In the genomic region with DNA sequence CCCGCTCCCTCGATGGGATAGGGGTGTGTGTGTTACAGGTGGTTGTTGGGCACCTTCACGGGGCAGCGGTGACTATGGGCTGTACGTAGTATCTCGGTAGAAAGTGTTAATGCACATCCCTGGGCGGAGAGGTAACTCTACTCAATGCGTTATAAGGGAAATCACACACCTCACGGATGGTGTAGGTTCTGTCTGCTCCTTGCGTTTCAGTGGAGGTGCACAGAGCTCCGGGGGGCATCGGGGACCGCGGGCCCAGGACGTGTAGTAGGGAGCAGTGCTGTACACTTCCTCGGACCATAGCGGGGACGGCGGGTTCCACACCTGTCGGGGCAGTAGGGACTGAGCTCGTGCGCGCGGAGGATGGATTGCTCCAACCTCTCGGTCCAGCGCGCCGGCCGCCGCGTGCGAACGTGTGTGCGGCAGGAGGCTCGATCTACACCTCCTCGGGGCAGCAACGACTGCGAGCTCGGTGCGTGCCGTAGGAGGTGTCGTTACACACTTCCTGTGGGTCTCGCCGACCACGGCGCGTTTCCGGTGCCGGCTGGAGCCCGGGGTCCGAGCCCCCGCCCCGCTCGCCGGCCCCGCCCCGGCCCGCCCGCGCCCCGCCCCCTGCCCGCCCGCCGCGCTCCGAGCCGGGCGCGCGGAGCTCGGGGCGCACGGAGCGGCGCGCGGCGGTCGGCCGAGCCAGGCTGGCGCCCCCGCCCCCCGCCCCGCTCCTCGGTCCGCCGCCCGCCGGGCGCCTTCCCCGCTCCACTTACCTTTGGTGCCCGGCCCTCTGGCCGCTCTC, we compare ENCODE assay signal across 8 cellular contexts. TPM values are rescaled to one million over a fixed set of nuclear protein-coding genes. Genes with fewer than 3 reads are reported as not detected.
A peak's percentile ranks its signal among the peaks of the same experiment; 100 is the strongest.
DNase-seq lines count a peak whose midpoint lies in the region; ATAC-seq and TF ChIP-seq lines count a peak whose summit lies in the region.

A gene with protein sequence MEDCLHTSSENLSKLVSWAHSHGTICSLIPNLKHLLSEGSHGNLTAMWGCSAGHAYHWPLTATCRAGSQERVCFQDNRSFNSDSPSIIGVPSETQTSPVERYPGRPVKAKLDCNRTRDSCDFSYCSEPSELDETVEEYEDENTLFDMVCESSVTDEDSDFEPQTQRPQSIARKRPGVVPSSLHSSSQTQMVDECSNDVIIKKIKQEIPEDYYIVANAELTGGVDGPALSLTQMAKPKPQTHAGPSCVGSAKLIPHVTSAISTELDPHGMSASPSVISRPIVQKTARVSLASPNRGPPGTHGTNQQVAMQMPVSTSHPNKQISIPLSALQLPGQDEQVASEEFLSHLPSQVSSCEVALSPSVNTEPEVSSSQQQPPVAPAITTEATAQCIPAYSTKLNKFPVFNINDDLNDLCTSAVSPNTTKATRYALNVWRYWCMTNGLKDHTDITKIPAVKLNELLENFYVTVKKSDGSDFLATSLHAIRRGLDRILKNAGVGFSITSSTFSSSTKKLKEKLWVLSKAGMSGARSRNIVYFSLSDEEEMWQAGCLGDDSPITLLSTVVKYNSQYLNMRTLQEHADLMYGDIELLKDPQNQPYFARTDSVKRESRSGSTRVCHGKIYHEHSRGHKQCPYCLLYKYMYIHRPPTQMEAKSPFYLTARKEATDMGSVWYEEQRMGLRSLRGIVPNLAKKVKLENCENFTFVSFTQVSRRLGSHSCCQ (plus strand): TSS at position 607 of the 787 bp plus-strand sequence. CDS start 87,254 bp downstream, outside the sequence.

- H3K4me2 ChIP-seq in OCI-LY7 (ENCODE audit: low read length), result peak within 1 kb of the TSS; percentile 95
- peak within 1 kb of the TSS; percentile 98 for H3K4me2 ChIP-seq in fibroblast of lung (ENCODE audit: extremely low read depth, insufficient read depth, low read length)

- peaks cover 10 to 45% (median 38%) of the 10 kb centered on the region in 4 donors for H3K4me1 Mint-ChIP-seq in naive thymus-derived CD8-positive, alpha-beta T cell

- peaks cover 39% of the 10 kb centered on the region for H3K79me2 ChIP-seq in OCI-LY7 (ENCODE audit: insufficient read depth, low read depth, low read length)
- H3K79me2 ChIP-seq in fibroblast of lung (ENCODE audit: control insufficient read depth, insufficient read depth, low read length), result no peaks in the 10 kb centered on the region

- peak within 1 kb of the TSS; percentile 85 for H2AFZ ChIP-seq in OCI-LY7 (ENCODE audit: low read length)
- H2AFZ ChIP-seq in fibroblast of lung (ENCODE audit: low read length), result peak within 1 kb of the TSS; percentile 95

- intact Hi-C loops in OCI-LY7 (cut with micrococcal nuclease; ENCODE audit: unreplicated experiment), result loop anchor here (1.0 to 10.0 kb wide), 5 partner anchors 108 to 338 kb away; partner anchors contain the start of genes INIP, PTBP3 and SNX30

- peaks cover 20% of the 10 kb centered on the region for H4K20me1 ChIP-seq in OCI-LY7 (ENCODE audit: insufficient read depth, low read length)
- no peaks in the 10 kb centered on the region for H4K20me1 ChIP-seq in fibroblast of lung (ENCODE audit: control insufficient read depth, extremely low read depth, insufficient read depth, low read length)

- H3K36me3 ChIP-seq in HUES48 (ENCODE audit: control insufficient read depth, insufficient read depth, low read length) (0 out of 2 replicates have a peak, but pooled peaks cover 5% of the 10 kb centered on the region), OCI-LY7 (ENCODE audit: insufficient read depth, low read length) (no peaks in the 10 kb centered on the region), fibroblast of lung (ENCODE audit: control insufficient read depth, insufficient read depth, low read length) (no peaks in the 10 kb centered on the region)

- no peaks in the 10 kb centered on the region for H3K9me2 ChIP-seq in OCI-LY7 (ENCODE audit: insufficient read depth, low read length)

- peaks cover 0 to 3% (median 0%) of the 10 kb centered on the region in 3 donors for H3K36me3 Mint-ChIP-seq in naive thymus-derived CD8-positive, alpha-beta T cell

- H3K9me3 ChIP-seq in HUES48 (ENCODE audit: control insufficient read depth, insufficient read depth, low read length) (no peaks in the 10 kb centered on the region), OCI-LY7 (ENCODE audit: low read length) (no peaks in the 10 kb centered on the region), fibroblast of lung (ENCODE audit: control insufficient read depth, insufficient read depth, low read depth, low read length) (no peaks in the 10 kb centered on the region)

- H3K27me3 ChIP-seq in HUES48 (ENCODE audit: control insufficient read depth, insufficient read depth, low read length) (no peaks in the 10 kb centered on the region), fibroblast of lung (ENCODE audit: control insufficient read depth, insufficient read depth, low read length) (no peaks in the 10 kb centered on the region)

- DNase-seq in DMS114 treated with DMSO at 0.1 percent for 48 hours (lab: John Stamatoyannopoulos, UW; ENCODE audit: unreplicated experiment) (peak; percentile 47), OCI-LY7 (ENCODE audit: low spot score) (peak; percentile 93), fibroblast of lung (ENCODE audit: low read depth in 2 of 2) (peak; percentile 71 to 82)
- peak; percentile 87 to 90 for DNase-seq in activated T-cell treated with anti-CD3 and anti-CD28 coated beads, Interleukin-2, amount 50 U/mL, for 48 hours
- DNase-seq in naive thymus-derived CD8-positive, alpha-beta T cell, result peak; percentile 69 to 92 (median 76)
- peak; percentile 52 to 78 (median 70) for DNase-seq in stimulated activated naive CD4-positive, alpha-beta T cell (lab: John Stamatoyannopoulos, UW)

- H3K4me1 ChIP-seq in HUES48 (ENCODE audit: control insufficient read depth, insufficient read depth, low read length) (peaks cover 35% of the 10 kb centered on the region), OCI-LY7 (ENCODE audit: insufficient read depth, low read length, poor library complexity, severe bottlenecking) (peaks cover 27% of the 10 kb centered on the region), fibroblast of lung (ENCODE audit: control insufficient read depth, extremely low read depth, insufficient read depth, low read length) (no peaks in the 10 kb centered on the region)

- H3K4me3 Mint-ChIP-seq in naive thymus-derived CD8-positive, alpha-beta T cell, result peak within 1 kb of the TSS; percentile 92 to 100 (median 99)

- POLR2A ChIA-PET in OCI-LY7 (lab: Charles Lee), result interaction anchor here (0.5 to 2.3 kb wide), 9 partner anchors 8 to 417 kb away, joined by 3 to 6 read pairs (median 3); no protein-coding TSS in a partner anchor
- POLR2A ChIA-PET in naive thymus-derived CD8-positive, alpha-beta T cell (lab: Charles Lee), result interaction anchor here (0.6 to 3.4 kb wide), 13 partner anchors 10 to 924 kb away, joined by 3 to 19 read pairs (median 4); partner anchors contain the start of genes C9orf43, HSDL2, INIP and POLE3

- H3K27ac Mint-ChIP-seq in naive thymus-derived CD8-positive, alpha-beta T cell, result peak within 1 kb of the TSS; percentile 92 to 99 (median 98)

- H3K9ac ChIP-seq in HUES48 (ENCODE audit: low read depth, low read length) (peak within 1 kb of the TSS; percentile 95), fibroblast of lung (ENCODE audit: insufficient read depth, low read length) (peak within 1 kb of the TSS; percentile 65)

- no peak for TF ChIP-seq CTCF in OCI-LY7 (conservative IDR thresholded peaks at IDR 0.05; ENCODE audit: low read length)
- no peak for TF ChIP-seq CTCF in fibroblast of lung (conservative IDR thresholded peaks at IDR 0.05 in 1 of 2, IDR thresholded peaks at IDR 0.05 in 1 of 2; ENCODE audit: low read depth in 1 of 2, low read length in 2 of 2)

- no peaks in the 10 kb centered on the region for H3K27me3 Mint-ChIP-seq in naive thymus-derived CD8-positive, alpha-beta T cell

- TSS peak; percentile 73 for BruUV-seq in OCI-LY7 (replicated peaks; lab: Mats Ljungman, UMichigan)

- no peaks in the 10 kb centered on the region for H3K9me3 Mint-ChIP-seq in naive thymus-derived CD8-positive, alpha-beta T cell

- H3K27ac ChIP-seq in HUES48 (ENCODE audit: low read depth, low read length) (peak within 1 kb of the TSS; percentile 93), OCI-LY7 (ENCODE audit: low read depth, low read length, poor library complexity, severe bottlenecking) (peak within 1 kb of the TSS; percentile 66), fibroblast of lung (ENCODE audit: insufficient read depth, low read length) (peak within 1 kb of the TSS; percentile 64)

- ATAC-seq in GM21423 (IDR thresholded peaks at IDR 0.05; ENCODE audit: unreplicated experiment), result peak; percentile 85
- peak; percentile 80 to 83 for ATAC-seq in naive thymus-derived CD8-positive, alpha-beta T cell

- CTCF ChIA-PET in OCI-LY7 (lab: Charles Lee; ENCODE audit: unreplicated experiment), result interaction anchor here (1.1 kb wide), 1 partner anchor 231 kb away, joined by 4 read pairs; the partner anchor contains the start of gene INIP

- H3K4me3 ChIP-seq in HUES48 (ENCODE audit: low read depth, low read length) (peak within 1 kb of the TSS; percentile 100), OCI-LY7 (ENCODE audit: low read depth, low read length, poor library complexity, severe bottlenecking) (peak within 1 kb of the TSS; percentile 84), fibroblast of lung (replicated peaks in 1 of 4; ENCODE audit: control extremely low read depth in 1 of 4, insufficient read depth in 1 of 4, low read depth in 3 of 4, low read length in 4 of 4) (peak within 1 kb of the TSS; percentile 65 to 85 (median 78))

RNA-seq across cellular contexts. Expression of the gene that starts here (rescaled TPM):
- 13.4 and 15.4 TPM in 2 replicates for total RNA-seq in OCI-LY7 (2014; rRNA removed; shearing (Covaris generic))
- total RNA-seq in OCI-LY7 (2022), result 19.8 and 21.2 TPM in 2 replicates
- 2.1 and 3.0 TPM in 2 replicates for total RNA-seq in fibroblast of lung
- polyA plus RNA-seq in fibroblast of lung, result 0.75 and 1.1 TPM in 2 replicates
- 0.56 and 0.58 TPM in 2 replicates for polyA plus RNA-seq in fibroblast of lung (2012)
- 4.6 and 5.6 TPM in 2 replicates for polyA minus RNA-seq in fibroblast of lung (ENCODE audit: low replicate concordance)
- 10 to 100 TPM; 11.5 to 11.8 TPM for total RNA-seq in naive thymus-derived CD8-positive, alpha-beta T cell
- polyA plus RNA-seq in naive thymus-derived CD8-positive, alpha-beta T cell, result 1 to 10 TPM; 2.6 to 4.3 (median 3.7) TPM

Comparison
In these comparisons a context has a peak if more than half of its experiments do, and no peak if none do; other contexts are left out.
1. Peak in every context shown above with its lines: DNase-seq, ATAC-seq, H3K4me3 ChIP-seq and H3K27ac ChIP-seq.